ENCODE assay signal across 9 cellular contexts in the genomic region with DNA sequence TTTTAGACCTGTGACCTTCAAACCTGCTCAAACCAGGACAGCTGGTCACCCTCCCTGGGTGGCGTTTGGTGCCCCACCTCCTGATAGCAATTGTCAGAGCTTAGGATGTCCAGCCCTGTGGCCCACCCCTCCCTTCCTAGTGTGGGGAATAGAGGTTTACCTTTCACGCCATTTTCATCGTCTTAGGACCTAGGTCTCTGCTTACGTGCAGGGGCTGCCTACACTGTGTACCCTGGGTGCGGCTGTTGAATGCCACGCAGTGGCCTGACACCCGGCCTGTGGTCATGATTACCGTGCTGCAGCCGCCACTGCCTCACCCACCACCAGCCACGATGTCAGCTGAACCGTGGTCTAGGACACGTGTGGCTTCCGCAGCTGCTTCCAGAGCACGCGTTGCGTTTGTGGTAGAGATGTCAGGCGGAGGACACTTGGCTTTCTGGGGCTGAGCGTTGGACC.
A peak's percentile ranks its signal among the peaks of the same experiment; 100 is the strongest.
DNase-seq lines count a peak whose midpoint lies in the region; ATAC-seq, FAIRE-seq and TF ChIP-seq lines count a peak whose summit lies in the region.
"Had no signal": no experiment of that assay in that cellular context is flagged by ENCODE, and none has a peak within 500 bp of the region (broad histone marks: within the 10 kb centered on the region; RNA-seq: fewer than 3 reads in every experiment).

No MANE protein-coding gene starts in this region.

- no peaks in the 10 kb centered on the region for H3K27me3 ChIP-seq in fibroblast of lung (ENCODE audit: control insufficient read depth, insufficient read depth, low read length)
- H3K27me3 ChIP-seq: BLaER1 had no signal

- H3K36me3 Mint-ChIP-seq in T-helper 17 cell (ENCODE audit: low read depth), result peaks cover 5% of the 10 kb centered on the region
- H3K36me3 Mint-ChIP-seq in osteocyte (ENCODE audit: unreplicated experiment), result peaks cover 43% of the 10 kb centered on the region

- H2AFZ ChIP-seq in fibroblast of lung (ENCODE audit: low read length), result no peak overlapping the region

- H3K27ac ChIP-seq in fibroblast of lung (ENCODE audit: insufficient read depth, low read length), result peak overlapping the region; percentile 67
- H3K27ac ChIP-seq: BLaER1 had no signal

- no peaks in the 10 kb centered on the region for H4K20me1 ChIP-seq in fibroblast of lung (ENCODE audit: control insufficient read depth, extremely low read depth, insufficient read depth, low read length)

- CTCF ChIA-PET in AG04449 (lab: Yijun Ruan, JAX), result interaction anchor here (1.3 to 1.7 kb wide), 5 partner anchors 9 to 1376 kb away, joined by 3 to 10 read pairs (median 4); no protein-coding TSS in a partner anchor

- no peaks in the 10 kb centered on the region for H3K9me3 ChIP-seq in T-helper 17 cell (ENCODE audit: control insufficient read depth, low read length, poor library complexity, severe bottlenecking)
- H3K9me3 ChIP-seq in fibroblast of lung (ENCODE audit: control insufficient read depth, insufficient read depth, low read depth, low read length), result no peaks in the 10 kb centered on the region
- H3K9me3 ChIP-seq: BLaER1 had no signal

- peaks cover 1% of the 10 kb centered on the region for H3K36me3 ChIP-seq in fibroblast of lung (ENCODE audit: control insufficient read depth, insufficient read depth, low read length)

- no peak for TF ChIP-seq CTCF in AG04449 (IDR thresholded peaks at IDR 0.05; ENCODE audit: insufficient read depth, low read length, missing control alignments)
- no peak for TF ChIP-seq CTCF in fibroblast of lung (conservative IDR thresholded peaks at IDR 0.05 in 1 of 2, IDR thresholded peaks at IDR 0.05 in 1 of 2; ENCODE audit: low read depth in 1 of 2, low read length in 2 of 2)
- no peak for TF ChIP-seq CTCF in osteocyte (IDR thresholded peaks at IDR 0.05)
- no peak for TF ChIP-seq CTCF in D721Med (IDR thresholded peaks at IDR 0.05; ENCODE audit: insufficient read depth, missing control alignments)

- H3K79me2 ChIP-seq in fibroblast of lung (ENCODE audit: control insufficient read depth, insufficient read depth, low read length), result no peaks in the 10 kb centered on the region

- POLR2A ChIA-PET in AG04449 (lab: Yijun Ruan, JAX), result no interaction called here

- peaks cover 7% of the 10 kb centered on the region for H3K4me1 ChIP-seq in fibroblast of lung (ENCODE audit: control insufficient read depth, extremely low read depth, insufficient read depth, low read length)

- no peak for ATAC-seq in T-helper 17 cell
- ATAC-seq in esophagus mucosa, result no peak

- DNase-seq in AG04449 (ENCODE audit: low read depth, low spot score) (no peak), T-helper 17 cell (no peak), fibroblast of lung (ENCODE audit: low read depth in 2 of 2) (no peak), osteocyte (ENCODE audit: extremely low spot score, unreplicated experiment) (no peak), D721Med (ENCODE audit: insufficient read length, low spot score) (no peak), SW480 (ENCODE audit: low spot score) (no peak), erythroblast (lab: John Stamatoyannopoulos, UW) (no peak)

- H3K4me1 Mint-ChIP-seq in T-helper 17 cell (peaks cover 6% of the 10 kb centered on the region), osteocyte (ENCODE audit: unreplicated experiment) (peaks cover 60% of the 10 kb centered on the region)

- TF ChIP-seq POLR2A in erythroblast (IDR thresholded peaks at IDR 0.05; ENCODE audit: low read length), result no peak

- H3K4me2 ChIP-seq in fibroblast of lung (ENCODE audit: extremely low read depth, insufficient read depth, low read length), result peak overlapping the region; percentile 51
- H3K4me2 ChIP-seq: BLaER1 had no signal

- no peak overlapping the region for H3K27ac Mint-ChIP-seq in T-helper 17 cell
- H3K27ac Mint-ChIP-seq in osteocyte (ENCODE audit: unreplicated experiment), result peak overlapping the region; percentile 79

- no peak for FAIRE-seq in D721Med (lab: Jason Lieb, UNC)

- H3K4me3 Mint-ChIP-seq in T-helper 17 cell (peak overlapping the region; percentile 15), osteocyte (ENCODE audit: unreplicated experiment) (peak overlapping the region; percentile 48)

- H3K4me3 ChIP-seq in AG04449 (ENCODE audit: low read depth, low read length), result peak overlapping the region; percentile 48
- peak overlapping the region in 2 of 4 experiments; percentile 12 to 48 for H3K4me3 ChIP-seq in fibroblast of lung (replicated peaks in 1 of 4; ENCODE audit: control extremely low read depth in 1 of 4, insufficient read depth in 1 of 4, low read depth in 3 of 4, low read length in 4 of 4)
- H3K4me3 ChIP-seq: BLaER1 had no signal

- H3K27me3 Mint-ChIP-seq in T-helper 17 cell (no peaks in the 10 kb centered on the region), osteocyte (ENCODE audit: unreplicated experiment) (no peaks in the 10 kb centered on the region)

- no peaks in the 10 kb centered on the region for H3K9me3 Mint-ChIP-seq in osteocyte (ENCODE audit: unreplicated experiment)

- peak overlapping the region; percentile 9 for H3K9ac ChIP-seq in fibroblast of lung (ENCODE audit: insufficient read depth, low read length)
- H3K9ac ChIP-seq: BLaER1 had no signal
